11 cellular contexts compared by ENCODE assay signal in the genomic region with DNA sequence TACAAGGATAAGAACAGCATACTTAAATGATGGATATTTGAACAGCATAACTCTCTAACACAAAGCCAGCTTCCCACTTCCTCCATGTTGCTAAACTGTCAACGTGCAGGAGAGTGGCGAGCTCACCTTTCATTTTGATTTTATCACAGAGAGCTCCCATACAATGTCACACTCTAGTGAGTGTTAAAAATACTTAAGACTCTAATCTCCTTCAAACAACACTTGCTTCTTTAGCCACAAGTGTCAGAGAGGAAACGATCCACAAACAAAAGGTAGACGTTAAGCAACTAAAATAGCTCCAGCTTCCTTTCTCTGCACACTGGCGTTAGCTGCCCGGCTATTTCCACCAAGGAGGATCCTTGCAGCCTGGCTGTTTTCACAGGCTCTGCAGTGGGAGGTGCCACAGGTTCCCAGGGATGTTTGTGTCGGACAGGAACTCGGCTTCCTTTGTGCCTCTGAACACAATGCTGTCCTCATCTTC.
DNase-seq lines count a peak whose midpoint lies in the region; ATAC-seq, FAIRE-seq and TF ChIP-seq lines count a peak whose summit lies in the region.
"Had no signal": no experiment of that assay in that cellular context is flagged by ENCODE, and none has a peak within 500 bp of the region (broad histone marks: within the 10 kb centered on the region; RNA-seq: fewer than 3 reads in every experiment).

No MANE protein-coding gene starts in this region.

- H3K27me3 ChIP-seq in GM23338 (ENCODE audit: insufficient read depth) (no peaks in the 10 kb centered on the region), esophagus muscularis mucosa (no peaks in the 10 kb centered on the region), pancreas (no peaks in the 10 kb centered on the region), A673 (replicated peaks; ENCODE audit: insufficient read depth, low read depth, low read length, poor library complexity) (no peaks in the 10 kb centered on the region)

- H3K4me3 ChIP-seq in GM23338, result no peak overlapping the region
- peak overlapping the region in 1 of 4 donors; percentile 18 for H3K4me3 ChIP-seq in esophagus muscularis mucosa
- H3K4me3 ChIP-seq in pancreas, result peak overlapping the region in 2 of 4 donors; percentile 13 to 26
- H3K4me3 ChIP-seq in A673 (ENCODE audit: low read depth, low read length, poor library complexity, severe bottlenecking), result no peak overlapping the region

- H3K4me2 ChIP-seq in GM23338, result no peak overlapping the region

- no peaks in the 10 kb centered on the region for H4K20me1 ChIP-seq in GM23338 (replicated peaks; ENCODE audit: insufficient read depth)

- no peaks in the 10 kb centered on the region for H3F3A ChIP-seq in GM23338 (replicated peaks; ENCODE audit: low read depth)

- H3K9me3 Mint-ChIP-seq in GM23338, result no peaks in the 10 kb centered on the region

- no peak overlapping the region for H2AFZ ChIP-seq in GM23338

- CTCF ChIA-PET in A673 (lab: Charles Lee), result no interaction called here

- no peak overlapping the region for H3K4me3 Mint-ChIP-seq in GM23338

- TF ChIP-seq CTCF in GM23338 (conservative IDR thresholded peaks at IDR 0.05; ENCODE audit: low read depth in 2 of 2), result no peak
- TF ChIP-seq CTCF in esophagus muscularis mucosa (IDR thresholded peaks at IDR 0.05), result no peak
- peak in 1 of 4 donors; percentile 13 for TF ChIP-seq CTCF in pancreas (IDR thresholded peaks at IDR 0.05)
- no peak for TF ChIP-seq CTCF in GM10266 (IDR thresholded peaks at IDR 0.05; ENCODE audit: control insufficient read depth, insufficient read depth, low read depth, missing control alignments)
- no peak for TF ChIP-seq CTCF in A673 (conservative IDR thresholded peaks at IDR 0.05; ENCODE audit: low read depth, low read length)

- intact Hi-C loops in esophagus muscularis mucosa (cut with DNase I) (no loop called here), pancreas (cut with DNase I) (no loop called here), A673 (cut with micrococcal nuclease; ENCODE audit: unreplicated experiment) (no loop called here)

- TF ChIP-seq EP300 in esophagus muscularis mucosa (IDR thresholded peaks at IDR 0.05), result no peak

- DNase-seq in GM23338 (ENCODE audit: low spot score), result peak; percentile 45
- peak; percentile 48 for DNase-seq in NCI-H69 (lab: John Stamatoyannopoulos, UW)
- peak; percentile 62 for DNase-seq in esophagus muscularis mucosa (ENCODE audit: extremely low spot score)
- peak in 5 of 6 donors; percentile 36 to 59 (median 39) for DNase-seq in pancreas
- no peak for DNase-seq in GM10266 (ENCODE audit: extremely low spot score)
- DNase-seq in A673 (ENCODE audit: low spot score), result no peak
- DNase-seq in activated effector memory CD4-positive, alpha-beta T cell treated with Interleukin-2 at 50 U/mL for 16 hours, result no peak
- DNase-seq: GOT3, OCI-M1 had no signal

- H3K27me3 Mint-ChIP-seq in GM23338 (ENCODE audit: insufficient read depth, low read depth, poor library complexity), result peaks cover 4% of the 10 kb centered on the region

- H3K9me3 ChIP-seq in esophagus muscularis mucosa (no peaks in the 10 kb centered on the region), pancreas (no peaks in the 10 kb centered on the region), A673 (ENCODE audit: low read depth, low read length, poor library complexity, severe bottlenecking) (no peaks in the 10 kb centered on the region)
- H3K9me3 ChIP-seq: neutrophil had no signal

- POLR2A ChIA-PET in A673 (lab: Charles Lee; ENCODE audit: low non-redundant PET), result no interaction called here

- no TSS peak for BruUV-seq in A673 (replicated peaks; lab: Mats Ljungman, UMichigan)

- no peaks in the 10 kb centered on the region for H3K9me2 ChIP-seq in GM23338 (ENCODE audit: insufficient read depth)

- H3K4me1 ChIP-seq in GM23338 (ENCODE audit: insufficient read depth) (no peaks in the 10 kb centered on the region), esophagus muscularis mucosa (peaks cover 21 to 31% (median 27%) of the 10 kb centered on the region in 4 donors), pancreas (no peaks in the 10 kb centered on the region), A673 (ENCODE audit: insufficient read depth, low read length, poor library complexity, severe bottlenecking) (no peaks in the 10 kb centered on the region)

- no peak overlapping the region for H3K27ac Mint-ChIP-seq in GM23338

- ATAC-seq in GM23338, result peak; percentile 55
- ATAC-seq in pancreas, result peak; percentile 71 to 93 (median 86)
- ATAC-seq in HG03159 (IDR thresholded peaks at IDR 0.05; ENCODE audit: unreplicated experiment), result no peak

- FAIRE-seq in pancreas (lab: Jason Lieb, UNC), result no peak

- no peaks in the 10 kb centered on the region for H3K79me2 ChIP-seq in GM23338 (replicated peaks; ENCODE audit: insufficient read depth)

- peaks cover 1% of the 10 kb centered on the region; the same call in 2 of the 3 replicates for H3K36me3 Mint-ChIP-seq in GM23338 (ENCODE audit: low read depth)

- TF ChIP-seq POLR2A in esophagus muscularis mucosa (IDR thresholded peaks at IDR 0.05; ENCODE audit: low read depth), result no peak

- H3K36me3 ChIP-seq in GM23338 (ENCODE audit: insufficient read depth) (no peaks in the 10 kb centered on the region), esophagus muscularis mucosa (no peaks in the 10 kb centered on the region), pancreas (no peaks in the 10 kb centered on the region), A673 (ENCODE audit: insufficient read depth, low read length, poor library complexity, severe bottlenecking) (no peaks in the 10 kb centered on the region)
- H3K36me3 ChIP-seq: neutrophil had no signal

- 13% methylated on average over 8 of the region's 8 CpGs for WGBS in esophagus muscularis mucosa
- WGBS in pancreas, 2 donors, result 20 to 25% methylated on average over 8 of the region's 8 CpGs

- peaks cover 15% of the 10 kb centered on the region for H3K4me1 Mint-ChIP-seq in GM23338

- H3K27ac ChIP-seq in GM23338 (ENCODE audit: low read depth), result no peak overlapping the region
- peak overlapping the region in 2 of 4 donors; percentile 16 to 31 for H3K27ac ChIP-seq in esophagus muscularis mucosa (replicated peaks in 1 of 4)
- peak overlapping the region in 3 of 4 donors; percentile 39 to 58 (median 51) for H3K27ac ChIP-seq in pancreas
- no peak overlapping the region for H3K27ac ChIP-seq in A673 (ENCODE audit: low read depth, low read length, poor library complexity, severe bottlenecking)
- H3K27ac ChIP-seq: neutrophil had no signal

TF ChIP-seq in GM23338, 12 proteins besides CTCF, POLR2A, EP300 and RAD21:
- TF ChIP-seq POLR2AphosphoS5 (IDR thresholded peaks at IDR 0.05; ENCODE audit: low read depth) (no peak), STAT1 (IDR thresholded peaks at IDR 0.05; ENCODE audit: unreplicated experiment) (no peak), NANOG (IDR thresholded peaks at IDR 0.05; ENCODE audit: borderline replicate concordance) (no peak), JUNB (IDR thresholded peaks at IDR 0.05; ENCODE audit: unreplicated experiment) (no peak)
- TF ChIP-seq, protein P1, sequence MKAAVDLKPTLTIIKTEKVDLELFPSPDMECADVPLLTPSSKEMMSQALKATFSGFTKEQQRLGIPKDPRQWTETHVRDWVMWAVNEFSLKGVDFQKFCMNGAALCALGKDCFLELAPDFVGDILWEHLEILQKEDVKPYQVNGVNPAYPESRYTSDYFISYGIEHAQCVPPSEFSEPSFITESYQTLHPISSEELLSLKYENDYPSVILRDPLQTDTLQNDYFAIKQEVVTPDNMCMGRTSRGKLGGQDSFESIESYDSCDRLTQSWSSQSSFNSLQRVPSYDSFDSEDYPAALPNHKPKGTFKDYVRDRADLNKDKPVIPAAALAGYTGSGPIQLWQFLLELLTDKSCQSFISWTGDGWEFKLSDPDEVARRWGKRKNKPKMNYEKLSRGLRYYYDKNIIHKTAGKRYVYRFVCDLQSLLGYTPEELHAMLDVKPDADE (IDR thresholded peaks at IDR 0.05), result no peak

Comparison
In these comparisons a context has a peak if more than half of its experiments do, and no peak if none do; other contexts are left out.
1. DNase-seq: peak in GM23338 (single experiment), NCI-H69 (single experiment), esophagus muscularis mucosa (single experiment) and pancreas (5 of 6); none in GM10266 (single experiment), A673 (single experiment) and activated effector memory CD4-positive, alpha-beta T cell treated with Interleukin-2 at 50 U/mL for 16 hours (single experiment).
2. H3K27ac ChIP-seq: peak in pancreas (3 of 4); none in GM23338 (single experiment) and A673 (single experiment).